Comparison of ENCODE assay signal across 20 cellular contexts in genomic region chr5:79119486-79119885, GRCh38. TPM values are rescaled to one million over a fixed set of nuclear protein-coding genes. Genes with fewer than 3 reads are reported as not detected.
DNase-seq lines count a peak whose midpoint lies in the region; ATAC-seq, FAIRE-seq and TF ChIP-seq lines count a peak whose summit lies in the region.
"Had no signal": no experiment of that assay in that cellular context is flagged by ENCODE, and none has a peak within 500 bp of the region (broad histone marks: within the 10 kb centered on the region; RNA-seq: fewer than 3 reads in every experiment).

No MANE protein-coding gene starts in this region.

- CTCF ChIA-PET in A549 (lab: Yijun Ruan, JAX): interaction anchor here (0.6 to 1.7 kb wide), 4 partner anchors 9 to 95 kb away, joined by 3 to 8 read pairs (median 4); no protein-coding TSS in a partner anchor

- H3K4me3 ChIP-seq in A549 (no peak overlapping the region), fibroblast of villous mesenchyme (ENCODE audit: low read depth, low read length) (no peak overlapping the region)
- H3K4me3 ChIP-seq: HAP-1 had no signal

- H3K4me1 Mint-ChIP-seq in natural killer cell treated with Interleukin-12 subunit alpha and Interleukin-12 subunit beta and Interleukin-15 and Interleukin-18, amount 100 ng/mL, for 72 hours (ENCODE audit: low read depth in 2 of 2): no peaks in the 10 kb centered on the region
- H3K4me1 Mint-ChIP-seq: CD4-positive, alpha-beta memory T cell had no signal

- no peak overlapping the region for H3K27ac ChIP-seq in A549
- H3K27ac ChIP-seq: C4-2B, HL-60 had no signal

- no peak for TF ChIP-seq RAD21 in A549 (conservative IDR thresholded peaks at IDR 0.05 in 1 of 2, IDR thresholded peaks at IDR 0.05 in 1 of 2)

- no peaks in the 10 kb centered on the region for H3K9me3 ChIP-seq in A549
- H3K9me3 ChIP-seq: BE2C, HAP-1 had no signal

- TF ChIP-seq CTCF in A549 (IDR thresholded peaks at IDR 0.05): no peak
- no peak for TF ChIP-seq CTCF in fibroblast of villous mesenchyme (IDR thresholded peaks at IDR 0.05; ENCODE audit: insufficient read depth, low read depth, low read length)

- H3K9me3 Mint-ChIP-seq in natural killer cell treated with Interleukin-12 subunit alpha and Interleukin-12 subunit beta and Interleukin-15 and Interleukin-18, amount 100 ng/mL, for 72 hours: no peaks in the 10 kb centered on the region

- no peak overlapping the region for H3K27ac Mint-ChIP-seq in natural killer cell treated with Interleukin-12 subunit alpha and Interleukin-12 subunit beta and Interleukin-15 and Interleukin-18, amount 100 ng/mL, for 72 hours
- H3K27ac Mint-ChIP-seq: CD4-positive, alpha-beta memory T cell had no signal

- ATAC-seq in A549: no peak
- no peak for ATAC-seq in natural killer cell treated with Interleukin-12 subunit alpha and Interleukin-12 subunit beta and Interleukin-15 and Interleukin-18, amount 100 ng/mL, for 72 hours

- no peaks in the 10 kb centered on the region for H3K36me3 Mint-ChIP-seq in natural killer cell treated with Interleukin-12 subunit alpha and Interleukin-12 subunit beta and Interleukin-15 and Interleukin-18, amount 100 ng/mL, for 72 hours
- H3K36me3 Mint-ChIP-seq: CD4-positive, alpha-beta memory T cell had no signal

- no peak overlapping the region for H3K4me3 Mint-ChIP-seq in natural killer cell treated with Interleukin-12 subunit alpha and Interleukin-12 subunit beta and Interleukin-15 and Interleukin-18, amount 100 ng/mL, for 72 hours
- H3K4me3 Mint-ChIP-seq: CD4-positive, alpha-beta memory T cell had no signal

- DNase-seq in A549 (ENCODE audit: low read depth in 1 of 2, low spot score in 1 of 2): no peak
- DNase-seq in amniotic epithelial cell (ENCODE audit: low read depth): peak; percentile 50
- DNase-seq in fibroblast of villous mesenchyme (ENCODE audit: low read depth): peak; percentile 34
- peak; percentile 79 for DNase-seq in kidney tubule cell (ENCODE audit: low spot score)
- no peak for DNase-seq in NK-92 treated with Interleukin-12 subunit alpha and Interleukin-12 subunit beta, amount 100 ng/mL, for 24 hours (lab: John Stamatoyannopoulos, UW)
- no peak for DNase-seq in natural killer cell treated with Interleukin-12 subunit alpha and Interleukin-12 subunit beta and Interleukin-15 and Interleukin-18, amount 100 ng/mL, for 72 hours (ENCODE audit: low spot score)
- no peak for DNase-seq in stimulated activated CD4-positive, alpha-beta T cell treated with anti-CD3 and anti-CD28 coated beads, Interleukin-1b, Interleukin-23, amount 100 ng/mL, for 48 hours
- DNase-seq: 8988T; ACHN; BE2C; CD4-positive, alpha-beta memory T cell; COR-L47; DMS153; DND-41; GF-D8 had no signal

- POLR2A ChIA-PET in A549 (lab: Yijun Ruan, JAX): no interaction called here

- TF ChIP-seq EP300 in A549 (IDR thresholded peaks at IDR 0.05): no peak

- peak overlapping the region; percentile 28; the same call in 2 of the 3 replicates for H3K4me2 ChIP-seq in A549

- no peak for TF ChIP-seq POLR2A in A549 (IDR thresholded peaks at IDR 0.05; ENCODE audit: low read length)

- no peak for FAIRE-seq in A549 (lab: Jason Lieb, UNC)
- FAIRE-seq: D721Med, H1 had no signal

- WGBS in A549 (ENCODE audit: missing lambda C conversion rate): 32% methylated on average over 4 of the region's 4 CpGs

- peaks cover 17% of the 10 kb centered on the region; the same call in 2 of the 3 replicates for H3K4me1 ChIP-seq in A549
- H3K4me1 ChIP-seq: BE2C had no signal

- H3K27me3 Mint-ChIP-seq in natural killer cell treated with Interleukin-12 subunit alpha and Interleukin-12 subunit beta and Interleukin-15 and Interleukin-18, amount 100 ng/mL, for 72 hours: peaks cover 0 to 6% of the 10 kb centered on the region in 2 donors

TF ChIP-seq in A549, 52 proteins besides CTCF, POLR2A, EP300 and RAD21:
- TF ChIP-seq TP53 (CRISPR knock-in tag; IDR thresholded peaks at IDR 0.05) (no peak), HEYL (CRISPR knock-in tag; IDR thresholded peaks at IDR 0.05) (no peak), E2F6 (IDR thresholded peaks at IDR 0.05; ENCODE audit: borderline replicate concordance, low read depth) (no peak)

RNA-seq across cellular contexts. Expression of gene BHMT, which starts 7.9 kb away (rescaled TPM):
- not detected in 2 replicates for polyA plus RNA-seq in A549 (2011; rRNA removed)
- not detected in 2 replicates for polyA plus RNA-seq in A549 (2012; cell fraction: cytosol; rRNA removed)
- not detected in 2 replicates for polyA plus RNA-seq in A549 (2012; cell fraction: nucleus; rRNA removed)
- polyA plus RNA-seq in A549 (2017; fragmentation: RNase III; extraction: RNeasy Plus Mini Kit Qiagen cat#74134 plus additional on column Dnase treatment): not detected in 3 replicates
- not detected in 2 replicates for polyA minus RNA-seq in A549 (2011; rRNA and poly(A)+ RNA removed)
- under 0.01 and 0.86 TPM in 2 replicates for total RNA-seq in fibroblast of villous mesenchyme
- total RNA-seq in natural killer cell treated with Interleukin-12 subunit alpha and Interleukin-12 subunit beta and Interleukin-15 and Interleukin-18, amount 100 ng/mL, for 72 hours: not detected
- total RNA-seq: CD4-positive, alpha-beta memory T cell had no signal
- polyA plus RNA-seq: CD4-positive, alpha-beta memory T cell had no signal

RNA-seq across cellular contexts. Expression of gene BHMT2, which starts 49.9 kb away (rescaled TPM):
- not detected in 2 replicates for polyA plus RNA-seq in A549 (2011; rRNA removed)
- polyA plus RNA-seq in A549 (2012; cell fraction: cytosol; rRNA removed): not detected in 2 replicates
- not detected in 2 replicates for polyA plus RNA-seq in A549 (2012; cell fraction: nucleus; rRNA removed)
- not detected in 3 replicates for polyA plus RNA-seq in A549 (2017; fragmentation: RNase III; extraction: RNeasy Plus Mini Kit Qiagen cat#74134 plus additional on column Dnase treatment)
- not detected in 2 replicates for polyA minus RNA-seq in A549 (2011; rRNA and poly(A)+ RNA removed)
- 21.3 and 34.5 TPM in 2 replicates for total RNA-seq in fibroblast of villous mesenchyme
- not detected for total RNA-seq in natural killer cell treated with Interleukin-12 subunit alpha and Interleukin-12 subunit beta and Interleukin-15 and Interleukin-18, amount 100 ng/mL, for 72 hours
- total RNA-seq: CD4-positive, alpha-beta memory T cell; H1 had no signal
- polyA plus RNA-seq: CD4-positive, alpha-beta memory T cell had no signal

RNA-seq across cellular contexts. Expression of gene DMGDH, which starts 50.0 kb away (rescaled TPM):
- polyA plus RNA-seq in A549 (2011; rRNA removed): 1.5 and 2.2 TPM in 2 replicates
- not detected in 2 replicates for polyA plus RNA-seq in A549 (2012; cell fraction: cytosol; rRNA removed)
- polyA plus RNA-seq in A549 (2012; cell fraction: nucleus; rRNA removed): not detected in 2 replicates
- not detected in 3 replicates for polyA plus RNA-seq in A549 (2017; fragmentation: RNase III; extraction: RNeasy Plus Mini Kit Qiagen cat#74134 plus additional on column Dnase treatment)
- 1.9 and 4.8 TPM in 2 replicates for polyA minus RNA-seq in A549 (2011; rRNA and poly(A)+ RNA removed)
- 4.5 and 6.9 TPM in 2 replicates for total RNA-seq in fibroblast of villous mesenchyme
- total RNA-seq in natural killer cell treated with Interleukin-12 subunit alpha and Interleukin-12 subunit beta and Interleukin-15 and Interleukin-18, amount 100 ng/mL, for 72 hours: 1 to 10 TPM in 1 of 2 donors, not detected in 1; 1.3 TPM
- total RNA-seq: H1 had no signal

Comparison
In these comparisons a context has a peak if more than half of its experiments do, and no peak if none do; other contexts are left out.
1. DNase-seq: peak in amniotic epithelial cell (single experiment), fibroblast of villous mesenchyme (single experiment) and kidney tubule cell (single experiment); none in A549 (0 of 2), NK-92 treated with Interleukin-12 subunit alpha and Interleukin-12 subunit beta, amount 100 ng/mL, for 24 hours (single experiment), natural killer cell treated with Interleukin-12 subunit alpha and Interleukin-12 subunit beta and Interleukin-15 and Interleukin-18, amount 100 ng/mL, for 72 hours (single experiment) and stimulated activated CD4-positive, alpha-beta T cell treated with anti-CD3 and anti-CD28 coated beads, Interleukin-1b, Interleukin-23, amount 100 ng/mL, for 48 hours (single experiment).
2. RNA of gene BHMT2, which starts 49.9 kb away (total RNA-seq): 21.3 to 34.5 TPM in fibroblast of villous mesenchyme; not detected in natural killer cell treated with Interleukin-12 subunit alpha and Interleukin-12 subunit beta and Interleukin-15 and Interleukin-18, amount 100 ng/mL, for 72 hours; every median in the first group is over 10 times any median in the second.